1 cellular context compared by ENCODE assay signal in genomic region chr10:124916585-124917167, GRCh38.
TF ChIP-seq lines count a peak whose summit lies in the region.

No MANE protein-coding gene starts in this region.

TF ChIP-seq in HepG2, 621 proteins besides CTCF, POLR2A, EP300 and RAD21 (continued from another document and continues in another):
- TF ChIP-seq ZBTB10 (CRISPR knock-in tag; IDR thresholded peaks at IDR 0.05; ENCODE audit: borderline replicate concordance) (peak; percentile 75; the same call in 1 of the 2 replicates), TAF1 (CRISPR knock-in tag; IDR thresholded peaks at IDR 0.05) (peak; percentile 91), ZNF292 (CRISPR knock-in tag; IDR thresholded peaks at IDR 0.05; ENCODE audit: borderline replicate concordance, low read depth) (no peak), IKZF5 (CRISPR knock-in tag; IDR thresholded peaks at IDR 0.05) (peak; percentile 64; the same call in 1 of the 2 replicates), ZBTB44 (CRISPR knock-in tag; IDR thresholded peaks at IDR 0.05) (0 out of 2 replicates have a peak, but pooled peaks have one; percentile 24), ZNF850 (CRISPR knock-in tag; conservative IDR thresholded peaks at IDR 0.05) (no peak), ZNF17 (CRISPR knock-in tag; IDR thresholded peaks at IDR 0.05) (no peak), MAFK (conservative IDR thresholded peaks at IDR 0.05 in 1 of 2, IDR thresholded peaks at IDR 0.05 in 1 of 2; ENCODE audit: low read length in 2 of 2) (no peak), ZNF546 (CRISPR knock-in tag; conservative IDR thresholded peaks at IDR 0.05) (peak; percentile 38; the same call in 1 of the 2 replicates), MAFF (IDR thresholded peaks at IDR 0.05; ENCODE audit: low read depth, low read length) (no peak), YY1 (IDR thresholded peaks at IDR 0.05; ENCODE audit: insufficient read depth, insufficient replicate concordance, low read depth, low read length) (peak; percentile 94), TBP (CRISPR knock-in tag; IDR thresholded peaks at IDR 0.05) (0 out of 2 replicates have a peak, but pooled peaks have one; percentile 57), ZNF572 (CRISPR knock-in tag; IDR thresholded peaks at IDR 0.05) (no peak), MEF2D (CRISPR knock-in tag; IDR thresholded peaks at IDR 0.05) (no peak), ZNF777 (CRISPR knock-in tag; IDR thresholded peaks at IDR 0.05) (peak; percentile 52), MED13 (CRISPR knock-in tag; IDR thresholded peaks at IDR 0.05) (peak; percentile 61; the same call in 1 of the 2 replicates), POLR2G (IDR thresholded peaks at IDR 0.05; ENCODE audit: low read depth, low read length) (peak; percentile 95), KDM3A (CRISPR knock-in tag; IDR thresholded peaks at IDR 0.05; ENCODE audit: low read depth) (peak; percentile 70; the same call in 1 of the 2 replicates), ISL2 (CRISPR knock-in tag; IDR thresholded peaks at IDR 0.05) (peak; percentile 68; the same call in 1 of the 2 replicates), AKAP8 (CRISPR knock-in tag; IDR thresholded peaks at IDR 0.05) (no peak), ZSCAN12 (CRISPR knock-in tag; IDR thresholded peaks at IDR 0.05) (peak; percentile 50; the same call in 1 of the 2 replicates), SRY (CRISPR knock-in tag; IDR thresholded peaks at IDR 0.05) (peak; percentile 70; the same call in 1 of the 2 replicates), ZNF549 (CRISPR knock-in tag; IDR thresholded peaks at IDR 0.05) (no peak), NFYC (CRISPR knock-in tag; IDR thresholded peaks at IDR 0.05) (peak; percentile 95), TFDP2 (CRISPR knock-in tag; IDR thresholded peaks at IDR 0.05) (peak; percentile 36; the same call in 1 of the 2 replicates), HNRNPL (IDR thresholded peaks at IDR 0.05; ENCODE audit: low read depth, low read length) (0 out of 2 replicates have a peak, but pooled peaks have one; percentile 25), SSRP1 (CRISPR knock-in tag; IDR thresholded peaks at IDR 0.05) (no peak), ZNF124 (CRISPR knock-in tag; IDR thresholded peaks at IDR 0.05) (0 out of 2 replicates have a peak, but pooled peaks have one; percentile 54), ZNF772 (CRISPR knock-in tag; IDR thresholded peaks at IDR 0.05) (peak; percentile 87), ATF6 (CRISPR knock-in tag; conservative IDR thresholded peaks at IDR 0.05) (no peak; the same call in 1 of the 2 replicates), PAWR (CRISPR knock-in tag; IDR thresholded peaks at IDR 0.05; ENCODE audit: borderline replicate concordance) (no peak), FOXK1 (CRISPR knock-in tag; IDR thresholded peaks at IDR 0.05; ENCODE audit: borderline replicate concordance, low read depth) (peak; percentile 60; the same call in 1 of the 2 replicates), HNRNPK (IDR thresholded peaks at IDR 0.05; ENCODE audit: low read depth, low read length, poor library complexity, severe bottlenecking) (peak; percentile 36), MLXIP (CRISPR knock-in tag; IDR thresholded peaks at IDR 0.05; ENCODE audit: borderline replicate concordance) (peak; percentile 45; the same call in 1 of the 2 replicates), ZIK1 (CRISPR knock-in tag; IDR thresholded peaks at IDR 0.05; ENCODE audit: borderline replicate concordance, low read depth) (no peak), ZNF350 (CRISPR knock-in tag; IDR thresholded peaks at IDR 0.05; ENCODE audit: borderline replicate concordance, low read depth) (no peak), ATF2 (CRISPR knock-in tag; IDR thresholded peaks at IDR 0.05) (peak; percentile 98), THAP7 (CRISPR knock-in tag; IDR thresholded peaks at IDR 0.05) (0 out of 2 replicates have a peak, but pooled peaks have one; percentile 46), ZMAT3 (CRISPR knock-in tag; conservative IDR thresholded peaks at IDR 0.05) (0 out of 2 replicates have a peak, but pooled peaks have one; percentile 35), ZNF276 (CRISPR knock-in tag; IDR thresholded peaks at IDR 0.05; ENCODE audit: low read depth) (no peak), E2F2 (CRISPR knock-in tag; IDR thresholded peaks at IDR 0.05; ENCODE audit: borderline replicate concordance) (peak; percentile 57; the same call in 1 of the 2 replicates), ZNF615 (CRISPR knock-in tag; IDR thresholded peaks at IDR 0.05; ENCODE audit: borderline replicate concordance) (no peak), ZNF589 (CRISPR knock-in tag; conservative IDR thresholded peaks at IDR 0.05) (0 out of 2 replicates have a peak, but pooled peaks have one; percentile 14)
- TF ChIP-seq, protein P1, sequence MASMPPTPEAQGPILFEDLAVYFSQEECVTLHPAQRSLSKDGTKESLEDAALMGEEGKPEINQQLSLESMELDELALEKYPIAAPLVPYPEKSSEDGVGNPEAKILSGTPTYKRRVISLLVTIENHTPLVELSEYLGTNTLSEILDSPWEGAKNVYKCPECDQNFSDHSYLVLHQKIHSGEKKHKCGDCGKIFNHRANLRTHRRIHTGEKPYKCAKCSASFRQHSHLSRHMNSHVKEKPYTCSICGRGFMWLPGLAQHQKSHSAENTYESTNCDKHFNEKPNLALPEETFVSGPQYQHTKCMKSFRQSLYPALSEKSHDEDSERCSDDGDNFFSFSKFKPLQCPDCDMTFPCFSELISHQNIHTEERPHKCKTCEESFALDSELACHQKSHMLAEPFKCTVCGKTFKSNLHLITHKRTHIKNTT (CRISPR knock-in tag; IDR thresholded peaks at IDR 0.05) = no peak
